Comparison of ENCODE assay signal across 24 cellular contexts in the genomic region with DNA sequence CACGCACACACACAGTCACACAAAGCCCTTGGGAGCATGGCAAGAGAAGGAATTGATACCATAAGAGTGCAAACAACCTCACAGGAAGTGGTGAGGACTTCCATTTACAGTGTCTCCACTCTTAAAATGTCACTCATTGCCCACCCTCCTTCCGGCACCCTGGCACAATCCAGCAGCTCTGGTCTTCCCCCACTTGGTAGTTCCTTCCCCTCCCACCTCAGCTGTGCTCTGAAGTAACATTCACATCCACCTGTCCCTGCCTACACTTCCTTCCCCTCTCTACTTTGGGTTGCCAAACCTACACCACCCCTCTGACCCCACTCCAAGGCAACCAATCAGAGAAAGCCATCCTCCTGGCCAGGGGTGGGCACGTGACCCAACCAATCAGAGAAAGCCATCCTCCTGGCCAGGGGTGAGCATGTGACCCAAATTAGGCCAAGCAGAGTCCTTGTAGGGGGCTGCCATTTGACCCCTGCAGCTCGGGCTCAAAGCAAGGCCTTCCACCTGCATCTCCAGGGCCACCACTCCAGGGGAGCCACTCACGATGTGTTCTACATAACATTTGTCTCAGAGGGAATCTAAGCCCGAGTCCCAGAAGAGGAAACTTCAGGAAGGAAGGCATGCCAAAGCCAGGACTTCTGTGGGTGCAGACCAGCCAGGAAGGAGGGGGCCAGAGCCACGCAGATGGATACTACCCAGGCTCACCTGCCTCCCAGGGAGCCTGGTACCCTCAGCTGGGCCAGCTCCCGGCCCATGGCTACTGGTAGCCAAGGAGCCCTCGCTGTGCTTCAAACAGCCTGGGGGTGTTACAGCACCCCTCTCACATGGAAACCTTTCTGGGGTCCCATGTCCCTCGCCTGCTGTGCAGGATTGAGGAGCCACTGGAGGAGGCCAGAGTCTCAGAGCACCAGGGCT. TPM values are rescaled to one million over a fixed set of nuclear protein-coding genes. Genes with fewer than 3 reads are reported as not detected.
DNase-seq lines count a peak whose midpoint lies in the region; TF ChIP-seq lines count a peak whose summit lies in the region.
"Had no signal": no experiment of that assay in that cellular context is flagged by ENCODE, and none has a peak within 500 bp of the region (broad histone marks: within the 10 kb centered on the region; RNA-seq: fewer than 3 reads in every experiment).

No MANE protein-coding gene starts in this region.

- no peak overlapping the region for H3K4me3 ChIP-seq in osteoblast (ENCODE audit: insufficient read depth, low read length)
- H3K4me3 ChIP-seq: prostate gland, skin epidermis had no signal

- H3K36me3 Mint-ChIP-seq in activated CD4-positive, alpha-beta memory T cell treated with anti-CD3 and anti-CD28 coated beads, Interleukin-2, amount 10 ng/mL, durations not matched to agents 7 days and 5 days (ENCODE audit: low read depth): no peaks in the 10 kb centered on the region
- H3K36me3 Mint-ChIP-seq: CD8-positive, alpha-beta T cell; T-cell had no signal

- DNase-seq in D341Med (ENCODE audit: low spot score): peak; percentile 4
- peak; percentile 11 for DNase-seq in KBM-7
- DNase-seq in activated CD8-positive, alpha-beta memory T cell treated with anti-CD3 and anti-CD28 coated beads, Interleukin-2, amount 50 U/mL, for 48 hours: peak; percentile 18
- peak; percentile 57 for DNase-seq in osteoblast (ENCODE audit: insufficient read length, low spot score, missing footprints)
- DNase-seq in NCI-H1436 (lab: John Stamatoyannopoulos, UW): no peak
- DNase-seq in erythroblast (lab: John Stamatoyannopoulos, UW): no peak
- no peak for DNase-seq in activated CD4-positive, alpha-beta memory T cell treated with anti-CD3 and anti-CD28 coated beads, Interleukin-2, amount 10 ng/mL, durations not matched to agents 7 days and 5 days
- no peak for DNase-seq in NCI-H69 (lab: John Stamatoyannopoulos, UW)
- DNase-seq: activated CD4-positive, alpha-beta T cell treated with anti-CD3 and anti-CD28 coated beads, Interleukin-2, amount 50 U/mL, for 48 hours; activated T-cell treated with anti-CD3 and anti-CD28 coated beads, Interleukin-2, amount 50 U/mL, for 48 hours; cerebellar nuclear complex; DMS79 treated with DMSO at 0.1 percent for 48 hours; Kasumi-1; NCI-H1417 treated with DMSO at 0.1 percent for 48 hours; NCI-H2171 treated with DMSO at 0.1 percent for 48 hours; NCI-H748 treated with DMSO at 0.1 percent for 48 hours; nephron progenitor cell; OCI-M1; SHP77 treated with DMSO at 0.1 percent for 48 hours had no signal

- H3K27me3 ChIP-seq in osteoblast (ENCODE audit: insufficient read depth, low read length): peaks cover 54% of the 10 kb centered on the region

- H3K9me3 Mint-ChIP-seq in activated CD4-positive, alpha-beta memory T cell treated with anti-CD3 and anti-CD28 coated beads, Interleukin-2, amount 10 ng/mL, durations not matched to agents 7 days and 5 days: no peaks in the 10 kb centered on the region

- H2AFZ ChIP-seq in osteoblast (ENCODE audit: low read length): no peak overlapping the region

- POLR2A ChIA-PET in activated CD4-positive, alpha-beta memory T cell treated with anti-CD3 and anti-CD28 coated beads, Interleukin-2, amount 10 ng/mL, durations not matched to agents 7 days and 5 days (lab: Charles Lee): no interaction called here

- no peaks in the 10 kb centered on the region for H3K79me2 ChIP-seq in osteoblast (ENCODE audit: insufficient read depth, low read length)

- no peaks in the 10 kb centered on the region for H3K27me3 Mint-ChIP-seq in activated CD4-positive, alpha-beta memory T cell treated with anti-CD3 and anti-CD28 coated beads, Interleukin-2, amount 10 ng/mL, durations not matched to agents 7 days and 5 days

- no peak overlapping the region for H3K4me3 Mint-ChIP-seq in activated CD4-positive, alpha-beta memory T cell treated with anti-CD3 and anti-CD28 coated beads, Interleukin-2, amount 10 ng/mL, durations not matched to agents 7 days and 5 days
- H3K4me3 Mint-ChIP-seq: CD8-positive, alpha-beta T cell; nephron progenitor cell; T-cell had no signal

- H3K4me1 ChIP-seq in osteoblast (ENCODE audit: insufficient read depth, low read length): no peaks in the 10 kb centered on the region
- H3K4me1 ChIP-seq: prostate gland had no signal

- no peaks in the 10 kb centered on the region for H4K20me1 ChIP-seq in osteoblast (ENCODE audit: insufficient read depth, low read length)

- no peak for TF ChIP-seq POLR2A in erythroblast (IDR thresholded peaks at IDR 0.05; ENCODE audit: low read length)

- H3K9me3 ChIP-seq in osteoblast (ENCODE audit: low read depth, low read length): no peaks in the 10 kb centered on the region
- H3K9me3 ChIP-seq: prostate gland had no signal

- H3K27ac Mint-ChIP-seq in activated CD4-positive, alpha-beta memory T cell treated with anti-CD3 and anti-CD28 coated beads, Interleukin-2, amount 10 ng/mL, durations not matched to agents 7 days and 5 days: no peak overlapping the region
- H3K27ac Mint-ChIP-seq: activated naive CD4-positive, alpha-beta T cell treated with anti-CD3 and anti-CD28 coated beads, Interleukin-2, amount 50 U/mL, for 72 hours; CD8-positive, alpha-beta T cell; nephron progenitor cell; T-cell had no signal

- no peak overlapping the region for H3K4me2 ChIP-seq in osteoblast (ENCODE audit: insufficient read depth, low read length)

- CTCF ChIA-PET in activated CD4-positive, alpha-beta memory T cell treated with anti-CD3 and anti-CD28 coated beads, Interleukin-2, amount 10 ng/mL, durations not matched to agents 7 days and 5 days (lab: Charles Lee): no interaction called here

- no peaks in the 10 kb centered on the region for H3K4me1 Mint-ChIP-seq in activated CD4-positive, alpha-beta memory T cell treated with anti-CD3 and anti-CD28 coated beads, Interleukin-2, amount 10 ng/mL, durations not matched to agents 7 days and 5 days
- H3K4me1 Mint-ChIP-seq: T-cell had no signal

- no peaks in the 10 kb centered on the region for H3K36me3 ChIP-seq in osteoblast (ENCODE audit: insufficient read depth, low read length)
- H3K36me3 ChIP-seq: prostate gland had no signal

- no peak for TF ChIP-seq CTCF in osteoblast (IDR thresholded peaks at IDR 0.05; ENCODE audit: extremely low read depth, low read depth, low read length)

- in situ Hi-C loops in KBM-7 (cut with MboI; ENCODE audit: low pct_unique_long_range_greater_than_20kb, low sequenced_read_pairs): loop anchor here (25.0 kb wide), 1 partner anchor 589 kb away; no protein-coding TSS in a partner anchor

- no peak overlapping the region for H3K27ac ChIP-seq in osteoblast (ENCODE audit: low read depth, low read length)
- H3K27ac ChIP-seq: prostate gland, skin epidermis had no signal

RNA-seq across cellular contexts. Expression of gene CYP26B1, which starts 21.2 kb away (rescaled TPM):
- total RNA-seq in osteoblast: under 0.01 TPM in 2 replicates
- not detected for total RNA-seq in activated CD4-positive, alpha-beta memory T cell treated with anti-CD3 and anti-CD28 coated beads, Interleukin-2, amount 10 ng/mL, durations not matched to agents 7 days and 5 days
- total RNA-seq: CD8-positive, alpha-beta T cell had no signal

Comparison
In these comparisons a context has a peak if more than half of its experiments do, and no peak if none do; other contexts are left out.
1. DNase-seq: peak in D341Med (single experiment), KBM-7 (single experiment), activated CD8-positive, alpha-beta memory T cell treated with anti-CD3 and anti-CD28 coated beads, Interleukin-2, amount 50 U/mL, for 48 hours (single experiment) and osteoblast (single experiment); none in NCI-H1436 (single experiment), erythroblast (0 of 2), activated CD4-positive, alpha-beta memory T cell treated with anti-CD3 and anti-CD28 coated beads, Interleukin-2, amount 10 ng/mL, durations not matched to agents 7 days and 5 days (single experiment) and NCI-H69 (single experiment).